ENCODE assay signal across 1 cellular context in the genomic region with DNA sequence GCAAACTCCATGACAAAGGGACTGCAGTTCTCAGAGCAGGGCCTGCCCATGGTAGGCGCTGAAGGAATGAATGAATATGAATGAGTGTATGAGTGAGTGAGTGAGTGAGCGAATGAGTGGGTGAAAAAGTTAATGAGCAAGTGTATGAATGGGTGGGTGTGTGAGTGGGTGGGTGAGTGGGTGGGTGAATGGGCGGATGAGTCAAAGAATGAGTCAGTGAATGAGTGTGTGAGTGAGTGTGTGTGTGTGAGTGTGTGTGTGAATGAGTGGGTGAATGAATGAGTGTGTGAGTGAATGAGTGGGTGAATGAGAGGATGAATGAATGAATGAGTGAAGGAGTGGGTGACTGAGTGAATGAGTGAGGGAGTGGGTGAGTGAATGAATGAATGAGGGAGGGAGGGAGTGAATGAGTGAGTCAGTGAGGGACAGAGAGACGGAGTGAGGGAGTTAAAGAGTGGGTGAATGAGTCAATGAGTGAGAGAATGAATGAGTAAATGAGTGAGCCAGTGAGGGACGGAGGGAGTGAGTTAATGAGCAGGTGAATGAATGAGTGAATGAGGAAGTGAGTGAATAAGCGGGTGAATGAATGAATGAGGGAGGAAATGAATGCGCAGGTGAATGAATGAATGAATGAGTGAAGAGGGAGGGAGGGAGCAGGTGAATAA.
TF ChIP-seq lines count a peak whose summit lies in the region.

No MANE protein-coding gene starts in this region.

TF ChIP-seq in SK-N-SH treated with all-trans-retinoic acid at 6 μM for 48 hours, 23 proteins besides CTCF, POLR2A, EP300 and RAD21 (continued from another document):
- TF ChIP-seq, protein P1, sequence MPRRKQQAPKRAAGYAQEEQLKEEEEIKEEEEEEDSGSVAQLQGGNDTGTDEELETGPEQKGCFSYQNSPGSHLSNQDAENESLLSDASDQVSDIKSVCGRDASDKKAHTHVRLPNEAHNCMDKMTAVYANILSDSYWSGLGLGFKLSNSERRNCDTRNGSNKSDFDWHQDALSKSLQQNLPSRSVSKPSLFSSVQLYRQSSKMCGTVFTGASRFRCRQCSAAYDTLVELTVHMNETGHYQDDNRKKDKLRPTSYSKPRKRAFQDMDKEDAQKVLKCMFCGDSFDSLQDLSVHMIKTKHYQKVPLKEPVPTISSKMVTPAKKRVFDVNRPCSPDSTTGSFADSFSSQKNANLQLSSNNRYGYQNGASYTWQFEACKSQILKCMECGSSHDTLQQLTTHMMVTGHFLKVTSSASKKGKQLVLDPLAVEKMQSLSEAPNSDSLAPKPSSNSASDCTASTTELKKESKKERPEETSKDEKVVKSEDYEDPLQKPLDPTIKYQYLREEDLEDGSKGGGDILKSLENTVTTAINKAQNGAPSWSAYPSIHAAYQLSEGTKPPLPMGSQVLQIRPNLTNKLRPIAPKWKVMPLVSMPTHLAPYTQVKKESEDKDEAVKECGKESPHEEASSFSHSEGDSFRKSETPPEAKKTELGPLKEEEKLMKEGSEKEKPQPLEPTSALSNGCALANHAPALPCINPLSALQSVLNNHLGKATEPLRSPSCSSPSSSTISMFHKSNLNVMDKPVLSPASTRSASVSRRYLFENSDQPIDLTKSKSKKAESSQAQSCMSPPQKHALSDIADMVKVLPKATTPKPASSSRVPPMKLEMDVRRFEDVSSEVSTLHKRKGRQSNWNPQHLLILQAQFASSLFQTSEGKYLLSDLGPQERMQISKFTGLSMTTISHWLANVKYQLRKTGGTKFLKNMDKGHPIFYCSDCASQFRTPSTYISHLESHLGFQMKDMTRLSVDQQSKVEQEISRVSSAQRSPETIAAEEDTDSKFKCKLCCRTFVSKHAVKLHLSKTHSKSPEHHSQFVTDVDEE (CRISPR knock-in tag; IDR thresholded peaks at IDR 0.05), result no peak
- TF ChIP-seq CSDC2 (CRISPR knock-in tag; IDR thresholded peaks at IDR 0.05) (no peak), OSR1 (CRISPR knock-in tag; IDR thresholded peaks at IDR 0.05) (no peak), ISL1 (CRISPR knock-in tag; IDR thresholded peaks at IDR 0.05) (no peak), RARB (CRISPR knock-in tag; IDR thresholded peaks at IDR 0.05) (no peak)
